ENCODE assay signal across 26 cellular contexts in genomic region chr12:111616177-111616623, GRCh38. TPM values are rescaled to one million over a fixed set of nuclear protein-coding genes. Genes with fewer than 3 reads are reported as not detected.
DNase-seq lines count a peak whose midpoint lies in the region; ATAC-seq, FAIRE-seq and TF ChIP-seq lines count a peak whose summit lies in the region.
"Had no signal": no experiment of that assay in that cellular context is flagged by ENCODE, and none has a peak within 500 bp of the region (broad histone marks: within the 10 kb centered on the region; RNA-seq: fewer than 3 reads in every experiment).

No MANE protein-coding gene starts in this region.

- TF ChIP-seq EP300 in HepG2 (IDR thresholded peaks at IDR 0.05; ENCODE audit: low read depth in 2 of 2, low read length in 2 of 2) (no peak), HepG2 (CRISPR knock-in tag; IDR thresholded peaks at IDR 0.05; ENCODE audit: borderline replicate concordance) (no peak), transverse colon (IDR thresholded peaks at IDR 0.05; ENCODE audit: low read depth) (no peak), sigmoid colon (IDR thresholded peaks at IDR 0.05) (no peak)

- TF ChIP-seq CTCF in HepG2 (CRISPR knock-in tag; IDR thresholded peaks at IDR 0.05) (no peak), transverse colon (IDR thresholded peaks at IDR 0.05) (no peak), sigmoid colon (IDR thresholded peaks at IDR 0.05) (no peak)

- in situ Hi-C loops in HepG2 (cut with HindIII; ENCODE audit: extremely low pct_ligation_motif_present, low pct_unique_long_range_greater_than_20kb) (no loop called here), transverse colon (cut with MboI; ENCODE audit: low pct_ligation_motif_present in 1 of 4, low pct_unique_long_range_greater_than_20kb in 1 of 4, low sequenced_read_pairs in 3 of 4) (no loop called here)

- DNase-seq in OCI-M1 (lab: John Stamatoyannopoulos, UW) = peak; percentile 38
- DNase-seq in fibroblast of gingiva (ENCODE audit: low read depth) = peak; percentile 41
- peak; percentile 67 for DNase-seq in HepG2 (ENCODE audit: low spot score)
- peak; percentile 12 for DNase-seq in transverse colon
- DNase-seq in GDM1 (lab: John Stamatoyannopoulos, UW) = no peak
- DNase-seq in HPDE6-E6E7 (ENCODE audit: extremely low spot score) = no peak
- DNase-seq in sigmoid colon = no peak
- DNase-seq: activated CD4-positive, alpha-beta memory T cell treated with anti-CD3 and anti-CD28 coated beads for 36 hours; activated naive CD4-positive, alpha-beta T cell; CD8-positive, alpha-beta memory T cell; DMS79; effector CD8-positive, alpha-beta T cell; heart left ventricle; Kasumi-1; NCI-H1048; NCI-H1930; NCI-H226; occipital lobe; PC-3; SJCRH30; stimulated activated CD4-positive, alpha-beta T cell treated with anti-CD3 and anti-CD28 coated beads, Interleukin-1b, Interleukin-23, amount 100 ng/mL, for 48 hours had no signal

- ATAC-seq in HepG2 = peak; percentile 76
- ATAC-seq: PC-3; stimulated activated memory B cell treated with anti-CD40 and anti-IgM and Interleukin-4, amounts not matched to agents 10 μg/mL and 1 μg/mL and 100 μg/mL, for 72 hours had no signal

- H3K27me3 ChIP-seq in HepG2 (ENCODE audit: control insufficient read depth in 1 of 2, insufficient read depth in 2 of 2, low read length in 2 of 2) (no peaks in the 10 kb centered on the region), transverse colon (no peaks in the 10 kb centered on the region), sigmoid colon (no peaks in the 10 kb centered on the region)
- H3K27me3 ChIP-seq: esophagus muscularis mucosa, heart left ventricle, SJCRH30 had no signal

- 10% methylated on average over 7 of the region's 7 CpGs for WGBS in HepG2 (ENCODE audit: low lambda C conversion rate)
- WGBS in transverse colon (ENCODE audit: low coverage in 1 of 2), 2 donors = 30 to 42% methylated on average over 2 to 7 of the region's 7 CpGs
- WGBS in sigmoid colon, 2 donors = 18 to 66% methylated on average over 7 of the region's 7 CpGs

- no peak for TF ChIP-seq RAD21 in HepG2 (CRISPR knock-in tag; IDR thresholded peaks at IDR 0.05)

- peak overlapping the region in 1 of 3 experiments; percentile 1; a peak in 1 of 6 replicates for H3K4me3 ChIP-seq in HepG2 (replicated peaks in 1 of 3; ENCODE audit: insufficient read depth in 1 of 3, low read depth in 2 of 3, low read length in 3 of 3)
- H3K4me3 ChIP-seq in transverse colon = no peak overlapping the region
- H3K4me3 ChIP-seq in sigmoid colon = no peak overlapping the region
- H3K4me3 ChIP-seq: esophagus muscularis mucosa, heart left ventricle, SJCRH30, thoracic aorta had no signal

- H3K27ac ChIP-seq in HepG2 (ENCODE audit: extremely low read length, insufficient read depth, low read length) = peak overlapping the region; percentile 22
- no peak overlapping the region for H3K27ac ChIP-seq in transverse colon
- H3K27ac ChIP-seq in sigmoid colon = no peak overlapping the region
- H3K27ac ChIP-seq: esophagus muscularis mucosa, heart left ventricle, SJCRH30, thoracic aorta had no signal

- POLR2A ChIA-PET in HepG2 (lab: Yijun Ruan, JAX) = no interaction called here

- no peaks in the 10 kb centered on the region for H3K36me3 ChIP-seq in HepG2 (replicated peaks in 1 of 2; ENCODE audit: control insufficient read depth in 1 of 2, insufficient read depth in 2 of 2, low read length in 2 of 2)
- no peaks in the 10 kb centered on the region for H3K36me3 ChIP-seq in transverse colon
- H3K36me3 ChIP-seq in sigmoid colon = no peaks in the 10 kb centered on the region
- H3K36me3 ChIP-seq: esophagus muscularis mucosa, heart left ventricle, SJCRH30, thoracic aorta had no signal

- H3K4me1 ChIP-seq in HepG2 (ENCODE audit: insufficient read depth, low read length) (peaks cover 12% of the 10 kb centered on the region), transverse colon (no peaks in the 10 kb centered on the region), sigmoid colon (no peaks in the 10 kb centered on the region)
- H3K4me1 ChIP-seq: esophagus muscularis mucosa, heart left ventricle, SJCRH30 had no signal

- CTCF ChIA-PET in HepG2 (lab: Yijun Ruan, JAX; ENCODE audit: low intra/inter-chr PET ratio, low total read pairs) = no interaction called here

- intact Hi-C loops in HepG2 (cut with micrococcal nuclease; ENCODE audit: unreplicated experiment) (no loop called here), transverse colon (cut with DNase I; ENCODE audit: low total_unique reads) (no loop called here), sigmoid colon (cut with DNase I) (no loop called here)

- no peak overlapping the region for H3K9ac ChIP-seq in HepG2 (ENCODE audit: insufficient read depth, low read depth, low read length)

- TF ChIP-seq POLR2A in HepG2 (IDR thresholded peaks at IDR 0.05; ENCODE audit: insufficient read depth in 1 of 2, low read depth in 2 of 2, low read length in 2 of 2) (no peak), transverse colon (IDR thresholded peaks at IDR 0.05) (no peak), sigmoid colon (IDR thresholded peaks at IDR 0.05) (no peak)

- H3K79me2 ChIP-seq in HepG2 (ENCODE audit: insufficient read depth, low read length) = no peaks in the 10 kb centered on the region

- no peaks in the 10 kb centered on the region for H3K9me3 ChIP-seq in HepG2 (ENCODE audit: low read length)
- no peaks in the 10 kb centered on the region for H3K9me3 ChIP-seq in transverse colon
- no peaks in the 10 kb centered on the region for H3K9me3 ChIP-seq in sigmoid colon
- H3K9me3 ChIP-seq: esophagus muscularis mucosa, heart left ventricle, SJCRH30, thoracic aorta had no signal

- no peak overlapping the region for H2AFZ ChIP-seq in HepG2 (ENCODE audit: low read length)

- FAIRE-seq in HepG2 (lab: Jason Lieb, UNC) = peak; percentile 76
- FAIRE-seq: GM12892, H1 had no signal

- peak overlapping the region; percentile 25 for H3K4me2 ChIP-seq in HepG2 (ENCODE audit: low read depth, low read length)

- no peaks in the 10 kb centered on the region for H4K20me1 ChIP-seq in HepG2 (ENCODE audit: insufficient read depth, low read length)

- BruUV-seq in HepG2 (replicated peaks; lab: Mats Ljungman, UMichigan) = no TSS peak

TF ChIP-seq in HepG2, 621 proteins besides CTCF, POLR2A, EP300 and RAD21 (continues in another document):
- TF ChIP-seq GLMP (CRISPR knock-in tag; IDR thresholded peaks at IDR 0.05; ENCODE audit: borderline replicate concordance) (no peak), YY1 (IDR thresholded peaks at IDR 0.05; ENCODE audit: insufficient read depth, insufficient replicate concordance, low read depth, low read length) (no peak), TCF7 (IDR thresholded peaks at IDR 0.05; ENCODE audit: low read depth) (peak; percentile 43; the same call in 1 of the 2 replicates), LCORL (IDR thresholded peaks at IDR 0.05) (no peak), LCORL (CRISPR knock-in tag; IDR thresholded peaks at IDR 0.05) (peak; percentile 46; the same call in 1 of the 2 replicates), CEBPB (IDR thresholded peaks at IDR 0.05; ENCODE audit: borderline replicate concordance, low read depth, low read length) (peak; percentile 95), CEBPG (CRISPR knock-in tag; IDR thresholded peaks at IDR 0.05) (peak; percentile 62), ZNF331 (CRISPR knock-in tag; IDR thresholded peaks at IDR 0.05) (peak; percentile 48; the same call in 1 of the 2 replicates)

RNA-seq across cellular contexts. Expression of gene ATXN2, which starts 17.1 kb away (rescaled TPM):
- 15.7 and 18.1 TPM in 2 replicates for total RNA-seq in HepG2 (2016; rRNA removed; fragmentation: Illumina TruSeq; extraction: Trizol)
- total RNA-seq in HepG2 (2016; cell fraction: cytosol; rRNA removed; fragmentation: Illumina TruSeq; extraction: Trizol; ENCODE audit: low read depth) = 52.9 and 59.4 TPM in 2 replicates
- 14.3 and 18.9 TPM in 2 replicates for total RNA-seq in HepG2 (2016; cell fraction: insoluble cytoplasmic fraction; rRNA removed; fragmentation: Illumina TruSeq; extraction: Trizol)
- total RNA-seq in HepG2 (2016; cell fraction: membrane; rRNA removed; fragmentation: Illumina TruSeq; extraction: Trizol) = 31.8 and 40.2 TPM in 2 replicates
- total RNA-seq in HepG2 (2016; cell fraction: nucleus; rRNA removed; fragmentation: Illumina TruSeq; extraction: Trizol) = 36.9 and 41.3 TPM in 2 replicates
- 27.1 and 28.9 TPM in 2 replicates for polyA plus RNA-seq in HepG2 (2011; rRNA removed)
- 13.7 and 15.2 TPM in 2 replicates for polyA plus RNA-seq in HepG2 (2011; cell fraction: cytosol; rRNA removed)
- polyA plus RNA-seq in HepG2 (2011; cell fraction: nucleus; rRNA removed) = 83.1 and 89.3 TPM in 2 replicates
- 26.4 and 34.5 TPM in 2 replicates for polyA plus RNA-seq in HepG2 (2012)
- polyA plus RNA-seq in HepG2 (2016; cell fraction: cytosol; fragmentation: Illumina TruSeq; extraction: Trizol; ENCODE audit: low read depth) = 2.8 and 2.9 TPM in 2 replicates
- polyA plus RNA-seq in HepG2 (2016; cell fraction: insoluble cytoplasmic fraction; fragmentation: Illumina TruSeq; extraction: Trizol; ENCODE audit: low read depth) = 22.6 and 32.0 TPM in 2 replicates
- polyA plus RNA-seq in HepG2 (2016; cell fraction: membrane; fragmentation: Illumina TruSeq; extraction: Trizol; ENCODE audit: low read depth) = 7.3 TPM in 2 replicates
- 60.3 and 69.0 TPM in 2 replicates for polyA plus RNA-seq in HepG2 (2016; cell fraction: nucleus; fragmentation: Illumina TruSeq; extraction: Trizol; ENCODE audit: insufficient read depth, low read depth)
- 63.2 and 98.9 TPM in 2 replicates for polyA minus RNA-seq in HepG2 (2011; rRNA and poly(A)+ RNA removed; ENCODE audit: low replicate concordance)
- polyA minus RNA-seq in HepG2 (2011; cell fraction: cytosol; rRNA and poly(A)+ RNA removed) = 24.4 and 27.3 TPM in 2 replicates
- 101 and 113 TPM in 2 replicates for polyA minus RNA-seq in HepG2 (2011; cell fraction: nucleus; rRNA and poly(A)+ RNA removed)
- total RNA-seq in transverse colon = 10 to 100 TPM; 50.2 to 95.5 (median 83.2) TPM
- 100 to 1,000 TPM in 1 of 4 donors, 10 to 100 TPM in 3; 42.5 to 119 (median 54.7) TPM for total RNA-seq in sigmoid colon
- polyA plus RNA-seq in sigmoid colon = 10 to 100 TPM in 2 of 3 donors, 1 to 10 TPM in 1; 6.5 to 24.3 (median 10.2) TPM

Comparison
In these comparisons a context has a peak if more than half of its experiments do, and no peak if none do; other contexts are left out.
1. DNase-seq: peak in OCI-M1 (single experiment), fibroblast of gingiva (single experiment), HepG2 (single experiment) and transverse colon (single experiment); none in GDM1 (single experiment), HPDE6-E6E7 (single experiment) and sigmoid colon (single experiment).